In genomic region chr12:108135627-108136026, GRCh38 we compare ENCODE assay signal across 35 cellular contexts. TPM values are rescaled to one million over a fixed set of nuclear protein-coding genes. Genes with fewer than 3 reads are reported as not detected.
"Had no signal": no experiment of that assay in that cellular context is flagged by ENCODE, and none has a peak within 500 bp of the region (broad histone marks: within the 10 kb centered on the region; RNA-seq: fewer than 3 reads in every experiment).

No MANE protein-coding gene starts in this region.

- FAIRE-seq: astrocyte had no signal

- H3K27me3 ChIP-seq: adrenal gland, ascending aorta, body of pancreas, brain microvascular endothelial cell had no signal

- H3K9me3 ChIP-seq: adrenal gland, ascending aorta, body of pancreas, breast epithelium had no signal

- H3K27ac ChIP-seq: adrenal gland, ascending aorta, body of pancreas, brain microvascular endothelial cell, breast epithelium, cardiac muscle cell had no signal

- ATAC-seq: activated naive CD4-positive, alpha-beta T cell treated with anti-CD3 and anti-CD28 coated beads, Interleukin-2, amount 50 U/mL, for 72 hours; activated naive CD8-positive, alpha-beta T cell treated with anti-CD3 and anti-CD28 coated beads, Interleukin-2, amount 50 U/mL, for 24 hours; activated T-cell treated with anti-CD3 and anti-CD28 coated beads, Interleukin-2, amount 50 U/mL, for 4 hours; activated T-cell treated with anti-CD3 and anti-CD28 coated beads, Interleukin-2, amount 50 U/mL, for 72 hours; activated T-helper 17 cell treated with anti-CD3 and anti-CD28 coated beads, Interleukin-2, amount 50 U/mL, for 72 hours; body of pancreas had no signal

- H3K4me3 ChIP-seq: adrenal gland, ascending aorta, body of pancreas, breast epithelium, cardiac muscle cell had no signal

- H3K36me3 ChIP-seq: adrenal gland, ascending aorta, brain microvascular endothelial cell, breast epithelium, cardiac muscle cell had no signal

- H3K4me1 ChIP-seq: adrenal gland, ascending aorta, body of pancreas, breast epithelium had no signal

- DNase-seq: activated effector memory CD4-positive, alpha-beta T cell treated with anti-CD3 and anti-CD28 coated beads, Interleukin-2, amount 50 U/mL, for 16 hours; activated effector memory CD4-positive, alpha-beta T cell treated with Interleukin-2 at 50 U/mL for 16 hours; activated gamma-delta T cell; activated gamma-delta T cell treated with Interleukin-2 at 50 U/mL for 16 hours; activated naive CD4-positive, alpha-beta T cell; activated naive CD4-positive, alpha-beta T cell treated with anti-CD3 and anti-CD28 coated beads for 36 hours; activated naive CD4-positive, alpha-beta T cell treated with anti-CD3 and anti-CD28 coated beads, Interleukin-2, amount 10 ng/mL, durations not matched to agents 7 days and 5 days; activated naive CD4-positive, alpha-beta T cell treated with anti-CD3 and anti-CD28 coated beads, Interleukin-2, amount 50 U/mL, for 16 hours; activated naive CD4-positive, alpha-beta T cell treated with Interleukin-2 at 50 U/mL for 16 hours; activated naive CD8-positive, alpha-beta T cell treated with anti-CD3 and anti-CD28 coated beads for 36 hours; activated naive CD8-positive, alpha-beta T cell treated with anti-CD3 and anti-CD28 coated beads, Interleukin-2, amount 10 ng/mL, durations not matched to agents 7 days and 5 days; activated naive CD8-positive, alpha-beta T cell treated with anti-CD3 and anti-CD28 coated beads, Interleukin-2, amount 50 U/mL, for 24 hours; activated T-cell treated with anti-CD3 and anti-CD28 coated beads, Interleukin-2, amount 50 U/mL, for 24 hours; activated T-cell treated with anti-CD3 and anti-CD28 coated beads, Interleukin-2, amount 50 U/mL, for 4 hours; activated T-cell treated with anti-CD3 and anti-CD28 coated beads, Interleukin-2, amount 50 U/mL, for 48 hours; activated T-cell treated with anti-CD3 and anti-CD28 coated beads, Interleukin-2, amount 50 U/mL, for 72 hours; adrenal gland; amniotic stem cell; amygdala; anterior cingulate cortex; aorta; body of pancreas; brain microvascular endothelial cell; caudate nucleus; central memory CD4-positive, alpha-beta T cell; cerebellar nuclear complex had no signal

RNA-seq across cellular contexts. Expression of gene WSCD2, which starts 6.5 kb away (rescaled TPM):
- total RNA-seq: activated naive CD4-positive, alpha-beta T cell treated with anti-CD3 and anti-CD28 coated beads for 36 hours; activated naive CD4-positive, alpha-beta T cell treated with anti-CD3 and anti-CD28 coated beads, Interleukin-2, amount 50 U/mL, for 72 hours; activated naive CD8-positive, alpha-beta T cell treated with anti-CD3 and anti-CD28 coated beads for 36 hours; activated naive CD8-positive, alpha-beta T cell treated with anti-CD3 and anti-CD28 coated beads, Interleukin-2, amount 10 ng/mL, durations not matched to agents 7 days and 5 days; activated T-cell treated with anti-CD3 and anti-CD28 coated beads, Interleukin-2, amount 50 U/mL, for 4 hours; activated T-cell treated with anti-CD3 and anti-CD28 coated beads, Interleukin-2, amount 50 U/mL, for 72 hours; activated T-helper 1 cell treated with anti-CD3 and anti-CD28 coated beads, Interleukin-12 subunit alpha, Interleukin-12 subunit beta, Interleukin-2, Interleukin-4 antibody, amounts not matched to agents 30 ng/mL and 10 ng/mL and 1 ng/mL, durations not matched to agents 14 hours and 24 hours and 36 hours; activated T-helper 17 cell treated with anti-CD3 and anti-CD28 coated beads, Interleukin-2, amount 50 U/mL, for 72 hours; activated T-helper 2 cell treated with anti-CD3 and anti-CD28 coated beads, Interferon-gamma antibody, Interleukin-2, Interleukin-4, amounts not matched to agents 10 μg/mL and 5 μg/mL and 100 μg/mL, durations not matched to agents 14 hours and 24 hours and 36 hours; bronchial epithelial cell had no signal
